In genomic region chr2:108571262-108571661, GRCh38 we compare ENCODE assay signal across 1 cellular context.
TF ChIP-seq lines count a peak whose summit lies in the region.

No MANE protein-coding gene starts in this region.

TF ChIP-seq in IMR-90, 13 proteins besides CTCF, POLR2A, EP300 and RAD21 (continued from another document):
- TF ChIP-seq USF2 (IDR thresholded peaks at IDR 0.05; ENCODE audit: low read depth, low read length) (no peak), BHLHE40 (IDR thresholded peaks at IDR 0.05; ENCODE audit: low read depth, low read length) (0 out of 2 replicates have a peak, but pooled peaks have one; percentile 42), MXI1 (IDR thresholded peaks at IDR 0.05; ENCODE audit: borderline replicate concordance, low read depth, low read length) (no peak)
